ENCODE assay signal across 23 cellular contexts in genomic region chr5:126975791-126976190, GRCh38. TPM values are rescaled to one million over a fixed set of nuclear protein-coding genes. Genes with fewer than 3 reads are reported as not detected.
DNase-seq lines count a peak whose midpoint lies in the region; ATAC-seq and TF ChIP-seq lines count a peak whose summit lies in the region.
"Had no signal": no experiment of that assay in that cellular context is flagged by ENCODE, and none has a peak within 500 bp of the region (broad histone marks: within the 10 kb centered on the region; RNA-seq: fewer than 3 reads in every experiment).

No MANE protein-coding gene starts in this region.

- H3K27ac Mint-ChIP-seq in GM23338 (no peak overlapping the region), memory B cell (peak overlapping the region; percentile 65)
- no peak overlapping the region for H3K27ac Mint-ChIP-seq in activated naive CD4-positive, alpha-beta T cell treated with anti-CD3 and anti-CD28 coated beads, Interleukin-2, amount 50 U/mL, for 72 hours
- H3K27ac Mint-ChIP-seq: activated CD4-positive, alpha-beta T cell treated with anti-CD3 and anti-CD28 coated beads for 36 hours; nephron had no signal

- CTCF ChIA-PET in A673 (lab: Charles Lee), result no interaction called here

- no peaks in the 10 kb centered on the region for H3K4me1 ChIP-seq in A673 (ENCODE audit: insufficient read depth, low read length, poor library complexity, severe bottlenecking)
- peaks cover 9% of the 10 kb centered on the region for H3K4me1 ChIP-seq in GM23338 (ENCODE audit: insufficient read depth)

- POLR2A ChIA-PET in A673 (lab: Charles Lee; ENCODE audit: low non-redundant PET), result no interaction called here

- H2AFZ ChIP-seq in GM23338, result no peak overlapping the region

- H3K4me1 Mint-ChIP-seq in GM23338, result peaks cover 40% of the 10 kb centered on the region
- peaks cover 36% of the 10 kb centered on the region for H3K4me1 Mint-ChIP-seq in memory B cell

- no TSS peak for BruUV-seq in A673 (replicated peaks; lab: Mats Ljungman, UMichigan)

- no peaks in the 10 kb centered on the region for H3K79me2 ChIP-seq in GM23338 (replicated peaks; ENCODE audit: insufficient read depth)

- no peaks in the 10 kb centered on the region for H4K20me1 ChIP-seq in GM23338 (replicated peaks; ENCODE audit: insufficient read depth)

- H3K4me3 ChIP-seq in A673 (ENCODE audit: low read depth, low read length, poor library complexity, severe bottlenecking) (no peak overlapping the region), GM23338 (no peak overlapping the region)
- H3K4me3 ChIP-seq: upper lobe of right lung had no signal

- H3K27me3 Mint-ChIP-seq in GM23338 (ENCODE audit: insufficient read depth, low read depth, poor library complexity) (peaks cover 9% of the 10 kb centered on the region), memory B cell (no peaks in the 10 kb centered on the region)
- H3K27me3 Mint-ChIP-seq: activated CD4-positive, alpha-beta T cell treated with anti-CD3 and anti-CD28 coated beads for 36 hours; activated naive CD8-positive, alpha-beta T cell; central memory CD8-positive, alpha-beta T cell had no signal

- H3F3A ChIP-seq in GM23338 (replicated peaks; ENCODE audit: low read depth), result no peaks in the 10 kb centered on the region

- H3K9me3 ChIP-seq in A673 (ENCODE audit: low read depth, low read length, poor library complexity, severe bottlenecking), result no peaks in the 10 kb centered on the region
- H3K9me3 ChIP-seq: upper lobe of right lung had no signal

- no peaks in the 10 kb centered on the region for H3K27me3 ChIP-seq in A673 (replicated peaks; ENCODE audit: insufficient read depth, low read depth, low read length, poor library complexity)
- H3K27me3 ChIP-seq in GM23338 (ENCODE audit: insufficient read depth), result no peaks in the 10 kb centered on the region
- H3K27me3 ChIP-seq: upper lobe of right lung had no signal

- no peak overlapping the region for H3K4me3 Mint-ChIP-seq in GM23338
- H3K4me3 Mint-ChIP-seq in memory B cell, result no peak overlapping the region
- H3K4me3 Mint-ChIP-seq: activated CD4-positive, alpha-beta T cell treated with anti-CD3 and anti-CD28 coated beads for 36 hours; activated naive CD8-positive, alpha-beta T cell; central memory CD8-positive, alpha-beta T cell; nephron had no signal

- ATAC-seq in GM23338, result 0 out of 3 replicates have a peak, but pooled peaks have one; percentile 19
- no peak for ATAC-seq in memory B cell (ENCODE audit: low read depth)
- no peak for ATAC-seq in activated naive CD4-positive, alpha-beta T cell treated with anti-CD3 and anti-CD28 coated beads, Interleukin-2, amount 50 U/mL, for 72 hours
- no peak for ATAC-seq in HG03571 (IDR thresholded peaks at IDR 0.05; ENCODE audit: unreplicated experiment)
- ATAC-seq in GM18861 (IDR thresholded peaks at IDR 0.05; ENCODE audit: unreplicated experiment), result no peak
- ATAC-seq: activated CD4-positive, alpha-beta T cell treated with anti-CD3 and anti-CD28 coated beads for 36 hours; left cardiac atrium; sciatic nerve; upper lobe of right lung had no signal

- H3K36me3 ChIP-seq in A673 (ENCODE audit: insufficient read depth, low read length, poor library complexity, severe bottlenecking), result no peaks in the 10 kb centered on the region
- H3K36me3 ChIP-seq in GM23338 (ENCODE audit: insufficient read depth), result no peaks in the 10 kb centered on the region
- H3K36me3 ChIP-seq: upper lobe of right lung had no signal

- peak; percentile 13 for DNase-seq in A673 (ENCODE audit: low spot score)
- DNase-seq in GM23338 (ENCODE audit: low spot score), result no peak
- peak; percentile 73 for DNase-seq in NCI-H2171 treated with DMSO at 0.1 percent for 48 hours (lab: John Stamatoyannopoulos, UW)
- DNase-seq in memory B cell (ENCODE audit: low spot score in 2 of 2), result no peak
- DNase-seq in activated naive CD4-positive, alpha-beta T cell treated with anti-CD3 and anti-CD28 coated beads, Interleukin-2, amount 50 U/mL, for 72 hours (ENCODE audit: low spot score in 2 of 2), result no peak
- no peak for DNase-seq in DMS79 (lab: John Stamatoyannopoulos, UW)
- DNase-seq: activated CD4-positive, alpha-beta T cell treated with anti-CD3 and anti-CD28 coated beads for 36 hours; DMS79 treated with DMSO at 0.1 percent for 48 hours; left cardiac atrium; mesenchymal stem cell; NCI-H1105; NCI-H2227 treated with DMSO at 0.1 percent for 48 hours; posterior cingulate gyrus; stimulated activated CD4-positive, alpha-beta T cell treated with anti-CD3 and anti-CD28 coated beads, Interleukin-15, amount 100 ng/mL, for 24 hours; stimulated activated CD8-positive, alpha-beta memory T cell treated with anti-CD3 and anti-CD28 coated beads, Interleukin-4, amount 100 ng/mL, for 48 hours; T-helper 1 cell; upper lobe of right lung had no signal

- H3K36me3 Mint-ChIP-seq in GM23338 (ENCODE audit: low read depth) (no peaks in the 10 kb centered on the region), memory B cell (no peaks in the 10 kb centered on the region)
- H3K36me3 Mint-ChIP-seq in activated naive CD4-positive, alpha-beta T cell treated with anti-CD3 and anti-CD28 coated beads, Interleukin-2, amount 50 U/mL, for 72 hours, result peaks cover 0 to 2% of the 10 kb centered on the region in 2 donors
- H3K36me3 Mint-ChIP-seq: activated naive CD8-positive, alpha-beta T cell had no signal

- H3K4me2 ChIP-seq in GM23338, result no peak overlapping the region

- TF ChIP-seq CTCF in A673 (conservative IDR thresholded peaks at IDR 0.05; ENCODE audit: low read depth, low read length), result no peak
- no peak for TF ChIP-seq CTCF in GM23338 (conservative IDR thresholded peaks at IDR 0.05; ENCODE audit: low read depth in 2 of 2)

- H3K27ac ChIP-seq in A673 (ENCODE audit: low read depth, low read length, poor library complexity, severe bottlenecking), result no peak overlapping the region
- H3K27ac ChIP-seq in GM23338 (ENCODE audit: low read depth), result no peak overlapping the region
- H3K27ac ChIP-seq: upper lobe of right lung had no signal

- intact Hi-C loops in A673 (cut with micrococcal nuclease; ENCODE audit: unreplicated experiment), result no loop called here

- no peaks in the 10 kb centered on the region for H3K9me3 Mint-ChIP-seq in GM23338
- H3K9me3 Mint-ChIP-seq in memory B cell, result no peaks in the 10 kb centered on the region
- H3K9me3 Mint-ChIP-seq in activated naive CD4-positive, alpha-beta T cell treated with anti-CD3 and anti-CD28 coated beads, Interleukin-2, amount 50 U/mL, for 72 hours, result no peaks in the 10 kb centered on the region
- H3K9me3 Mint-ChIP-seq: central memory CD8-positive, alpha-beta T cell; nephron had no signal

- no peaks in the 10 kb centered on the region for H3K9me2 ChIP-seq in GM23338 (ENCODE audit: insufficient read depth)

TF ChIP-seq in GM23338, 12 proteins besides CTCF, POLR2A, EP300 and RAD21 (continues in another document):
- TF ChIP-seq NANOG (IDR thresholded peaks at IDR 0.05; ENCODE audit: borderline replicate concordance) (no peak), JUNB (IDR thresholded peaks at IDR 0.05; ENCODE audit: unreplicated experiment) (no peak), EZH2 (IDR thresholded peaks at IDR 0.05; ENCODE audit: low read depth, unreplicated experiment) (no peak)

RNA-seq across cellular contexts. Expression of gene MARCHF3, which starts 54.6 kb away (rescaled TPM):
- 0.81 and 1.1 TPM in 2 replicates for total RNA-seq in A673 (2021)
- total RNA-seq in GM23338 (2014; rRNA removed; shearing (Covaris generic)), result 12.5 and 12.7 TPM in 2 replicates
- 7.0 and 8.7 TPM in 2 replicates for polyA plus RNA-seq in GM23338 (2016; fragmentation: Nextera tagmentation; extraction: Ambion mirVana)
- 10 to 100 TPM in 1 of 2 donors, 1 to 10 TPM in 1; 4.8 to 10.5 TPM for total RNA-seq in activated naive CD4-positive, alpha-beta T cell treated with anti-CD3 and anti-CD28 coated beads, Interleukin-2, amount 50 U/mL, for 72 hours

Comparison
In these comparisons a context has a peak if more than half of its experiments do, and no peak if none do; other contexts are left out.
1. DNase-seq: peak in A673 (single experiment) and NCI-H2171 treated with DMSO at 0.1 percent for 48 hours (single experiment); none in GM23338 (single experiment), memory B cell (0 of 2), activated naive CD4-positive, alpha-beta T cell treated with anti-CD3 and anti-CD28 coated beads, Interleukin-2, amount 50 U/mL, for 72 hours (0 of 2) and DMS79 (single experiment).